In genomic region chr20:54172856-54173652, GRCh38 we compare ENCODE assay signal across 10 cellular contexts. TPM values are rescaled to one million over a fixed set of nuclear protein-coding genes. Genes with fewer than 3 reads are reported as not detected.
DNase-seq lines count a peak whose midpoint lies in the region; ATAC-seq and TF ChIP-seq lines count a peak whose summit lies in the region.
"Had no signal": no experiment of that assay in that cellular context is flagged by ENCODE, and none has a peak within 500 bp of the region (broad histone marks: within the 10 kb centered on the region; RNA-seq: fewer than 3 reads in every experiment).

No MANE protein-coding gene starts in this region.

- ATAC-seq in left ventricle myocardium superior: no peak
- ATAC-seq in left cardiac atrium: no peak
- no peak for ATAC-seq in GM19397 (IDR thresholded peaks at IDR 0.05; ENCODE audit: unreplicated experiment)

- H3K4me1 ChIP-seq in vagina (peaks cover 26% of the 10 kb centered on the region), tibial nerve (peaks cover 0 to 24% (median 7%) of the 10 kb centered on the region in 4 donors)

- no peaks in the 10 kb centered on the region for H3K27me3 ChIP-seq in vagina
- H3K27me3 ChIP-seq in tibial nerve: peaks cover 0 to 83% of the 10 kb centered on the region in 2 donors

- no peak overlapping the region for H3K27ac ChIP-seq in vagina
- no peak overlapping the region for H3K27ac ChIP-seq in tibial nerve
- H3K27ac ChIP-seq: prostate gland had no signal

- no peaks in the 10 kb centered on the region for H3K9me3 ChIP-seq in vagina
- no peaks in the 10 kb centered on the region for H3K9me3 ChIP-seq in tibial nerve
- H3K9me3 ChIP-seq: prostate gland had no signal

- no peak for TF ChIP-seq EP300 in tibial nerve (IDR thresholded peaks at IDR 0.05)

- 2% methylated on average over 49 to 63 of the region's 66 CpGs for WGBS in tibial nerve, 2 donors

- intact Hi-C loops in left ventricle myocardium superior (cut with micrococcal nuclease): no loop called here
- intact Hi-C loops in left cardiac atrium (cut with DNase I): no loop called here
- intact Hi-C loops in vagina (cut with DNase I): no loop called here

- H3K36me3 ChIP-seq in vagina: no peaks in the 10 kb centered on the region
- H3K36me3 ChIP-seq in tibial nerve: no peaks in the 10 kb centered on the region
- H3K36me3 ChIP-seq: prostate gland had no signal

- TF ChIP-seq CTCF in vagina (IDR thresholded peaks at IDR 0.05) (no peak), tibial nerve (IDR thresholded peaks at IDR 0.05) (no peak)

- DNase-seq in left ventricle myocardium superior (peak; percentile 28), left cardiac atrium (no peak), islet precursor cell (peak; percentile 76), vagina (ENCODE audit: extremely low spot score in 2 of 2) (no peak), tibial nerve (ENCODE audit: low spot score in 2 of 2) (no peak)
- peak; percentile 22 to 34 for DNase-seq in activated T-cell treated with anti-CD3 and anti-CD28 coated beads, Interleukin-2, amount 50 U/mL, for 48 hours
- no peak for DNase-seq in effector CD4-positive, alpha-beta T cell

- TF ChIP-seq POLR2A in vagina (IDR thresholded peaks at IDR 0.05): no peak
- TF ChIP-seq POLR2A in tibial nerve (IDR thresholded peaks at IDR 0.05): no peak

- H3K4me3 ChIP-seq in vagina (peak overlapping the region; percentile 22 to 33), tibial nerve (peak overlapping the region in 1 of 4 donors; percentile 23)
- H3K4me3 ChIP-seq: prostate gland had no signal

RNA-seq across cellular contexts. Expression of gene CYP24A1, which starts 0.7 kb away (rescaled TPM):
- not detected for total RNA-seq in left ventricle myocardium superior
- total RNA-seq in left cardiac atrium: not detected
- 5.9 TPM for total RNA-seq in vagina
- total RNA-seq in tibial nerve: not detected
- total RNA-seq: SK-MEL-5 had no signal

RNA-seq across cellular contexts. Expression of gene PFDN4, which starts 34.8 kb away (rescaled TPM):
- total RNA-seq in left ventricle myocardium superior (22.2 TPM), left cardiac atrium (10 to 100 TPM; 22.1 to 22.2 TPM), vagina (45.7 TPM), tibial nerve (100 to 1,000 TPM in 2 of 4 donors, 10 to 100 TPM in 2; 60.0 to 108 (median 85.1) TPM)

Comparison
In these comparisons a context has a peak if more than half of its experiments do, and no peak if none do; other contexts are left out.
1. DNase-seq: peak in left ventricle myocardium superior (single experiment), activated T-cell treated with anti-CD3 and anti-CD28 coated beads, Interleukin-2, amount 50 U/mL, for 48 hours (2 of 2) and islet precursor cell (single experiment); none in left cardiac atrium (single experiment), vagina (0 of 2), tibial nerve (0 of 2) and effector CD4-positive, alpha-beta T cell (single experiment).